Comparison of ENCODE assay signal across 6 cellular contexts in the genomic region with DNA sequence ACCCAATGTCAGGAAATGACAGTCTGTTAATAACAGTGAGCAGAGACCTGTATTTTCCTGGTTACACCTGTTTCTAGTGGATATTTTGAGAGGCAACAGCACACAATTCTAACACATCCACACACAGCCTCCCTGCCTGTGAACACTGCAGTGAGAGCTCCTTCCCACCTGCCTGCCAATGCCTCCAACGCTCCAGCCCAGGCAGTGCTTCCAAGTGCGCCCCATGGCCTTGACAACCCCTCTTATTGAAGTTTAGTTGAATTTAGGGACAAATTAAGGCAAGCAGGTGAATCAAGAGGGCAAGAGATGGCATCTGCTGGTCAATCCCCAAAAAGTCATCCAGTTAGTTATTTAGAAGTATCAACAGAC. TPM values are rescaled to one million over a fixed set of nuclear protein-coding genes. Genes with fewer than 3 reads are reported as not detected.
DNase-seq lines count a peak whose midpoint lies in the region; ATAC-seq and TF ChIP-seq lines count a peak whose summit lies in the region.

No MANE protein-coding gene starts in this region.

- H3K9me2 ChIP-seq in Loucy (replicated peaks; ENCODE audit: low read depth, low read length) = no peaks in the 10 kb centered on the region

- ATAC-seq in HG02884 (IDR thresholded peaks at IDR 0.05; ENCODE audit: unreplicated experiment) (no peak), HG02970 (IDR thresholded peaks at IDR 0.05; ENCODE audit: low FRiP score, unreplicated experiment) (no peak)

- H4K20me1 ChIP-seq in Loucy (ENCODE audit: insufficient read depth, low read length, poor library complexity, severe bottlenecking) = no peaks in the 10 kb centered on the region

- H3K27ac ChIP-seq in breast epithelium = peak overlapping the region; percentile 27 to 36

- H3K4me2 ChIP-seq in Loucy (ENCODE audit: low read depth, low read length, poor library complexity, severe bottlenecking) (peak overlapping the region; percentile 55), skeletal muscle satellite cell (ENCODE audit: low read length) (peak overlapping the region; percentile 33)

- intact Hi-C loops in breast epithelium (cut with DNase I; ENCODE audit: low total_unique reads) = no loop called here

- no peaks in the 10 kb centered on the region for H3K27me3 ChIP-seq in Loucy (ENCODE audit: insufficient read depth, low read length, poor library complexity, severe bottlenecking)
- no peaks in the 10 kb centered on the region for H3K27me3 ChIP-seq in breast epithelium
- no peaks in the 10 kb centered on the region for H3K27me3 ChIP-seq in skeletal muscle satellite cell (ENCODE audit: control insufficient read depth, insufficient read depth, low read length)

- DNase-seq in breast epithelium (ENCODE audit: low spot score in 2 of 2) (no peak), cerebellar cortex (ENCODE audit: low spot score) (no peak)

- H3K9ac ChIP-seq in Loucy (ENCODE audit: low read depth, low read length, poor library complexity, severe bottlenecking) = peak overlapping the region; percentile 21
- peak overlapping the region; percentile 62 for H3K9ac ChIP-seq in skeletal muscle satellite cell (ENCODE audit: low read depth, low read length)

- peaks cover 55% of the 10 kb centered on the region; the same call in 1 of the 2 replicates for H3K36me3 ChIP-seq in Loucy (ENCODE audit: insufficient read depth, low read length)
- peaks cover 10% of the 10 kb centered on the region for H3K36me3 ChIP-seq in breast epithelium
- peaks cover 59% of the 10 kb centered on the region for H3K36me3 ChIP-seq in skeletal muscle satellite cell (ENCODE audit: insufficient read depth, low read length)

- TF ChIP-seq CTCF in Loucy (conservative IDR thresholded peaks at IDR 0.05; ENCODE audit: low read length) (no peak), breast epithelium (IDR thresholded peaks at IDR 0.05) (no peak)

- peaks cover 20% of the 10 kb centered on the region; the same call in 1 of the 2 replicates for H3K79me2 ChIP-seq in Loucy (ENCODE audit: insufficient read depth, low read length)

- H3K4me3 ChIP-seq in Loucy (ENCODE audit: low read length, poor library complexity, severe bottlenecking) = no peak overlapping the region
- no peak overlapping the region for H3K4me3 ChIP-seq in breast epithelium
- H3K4me3 ChIP-seq in skeletal muscle satellite cell (ENCODE audit: low read length) = no peak overlapping the region

- peaks cover 33% of the 10 kb centered on the region for H3K4me1 ChIP-seq in Loucy (ENCODE audit: insufficient read depth, low read length, poor library complexity, severe bottlenecking)
- H3K4me1 ChIP-seq in breast epithelium = no peaks in the 10 kb centered on the region
- peaks cover 39% of the 10 kb centered on the region for H3K4me1 ChIP-seq in skeletal muscle satellite cell (ENCODE audit: control insufficient read depth, insufficient read depth, low read length)

- no peak for TF ChIP-seq POLR2A in breast epithelium (IDR thresholded peaks at IDR 0.05)

- H3F3A ChIP-seq in Loucy (ENCODE audit: low read depth) = peaks cover 6% of the 10 kb centered on the region; the same call in 1 of the 2 replicates

- H3K9me3 ChIP-seq in Loucy (ENCODE audit: insufficient read depth, low read depth, low read length) (no peaks in the 10 kb centered on the region), breast epithelium (no peaks in the 10 kb centered on the region), skeletal muscle satellite cell (replicated peaks; ENCODE audit: low read length) (no peaks in the 10 kb centered on the region)

- no peak overlapping the region for H2AFZ ChIP-seq in Loucy (ENCODE audit: low read length)

RNA-seq across cellular contexts. Expression of a gene that starts 4.7 kb away (rescaled TPM):
- 100 to 1,000 TPM; 106 to 242 (median 113) TPM for total RNA-seq in breast epithelium
- 186 and 268 TPM in 2 replicates for total RNA-seq in skeletal muscle satellite cell (2012; rRNA removed)

RNA-seq across cellular contexts. Expression of a gene that starts 11.0 kb away (rescaled TPM):
- 10 to 100 TPM; 13.1 to 34.1 (median 25.6) TPM for total RNA-seq in breast epithelium
- total RNA-seq in skeletal muscle satellite cell (2012; rRNA removed) = 21.0 and 22.7 TPM in 2 replicates

RNA-seq across cellular contexts. Expression of a gene that starts 11.2 kb away (rescaled TPM):
- total RNA-seq in breast epithelium = 10 to 100 TPM; 25.6 to 47.7 (median 28.5) TPM
- 25.1 and 32.2 TPM in 2 replicates for total RNA-seq in skeletal muscle satellite cell (2012; rRNA removed)

RNA-seq across cellular contexts. Expression of a gene that starts 21.7 kb away (rescaled TPM):
- total RNA-seq in breast epithelium = 100 to 1,000 TPM; 143 to 247 (median 244) TPM
- 193 and 226 TPM in 2 replicates for total RNA-seq in skeletal muscle satellite cell (2012; rRNA removed)

RNA-seq across cellular contexts. Expression of a gene that starts 22.5 kb away (rescaled TPM):
- total RNA-seq in breast epithelium = 10 to 100 TPM; 20.6 to 42.6 (median 23.6) TPM
- 24.6 and 27.7 TPM in 2 replicates for total RNA-seq in skeletal muscle satellite cell (2012; rRNA removed)
